Comparison of ENCODE assay signal across 30 cellular contexts in genomic region chr20:43165611-43166010, GRCh38. TPM values are rescaled to one million over a fixed set of nuclear protein-coding genes. Genes with fewer than 3 reads are reported as not detected.
"Had no signal": no experiment of that assay in that cellular context is flagged by ENCODE, and none has a peak within 500 bp of the region (broad histone marks: within the 10 kb centered on the region; RNA-seq: fewer than 3 reads in every experiment).

No MANE protein-coding gene starts in this region.

- H3K4me1 ChIP-seq: pancreas, prostate gland, spleen, suprapubic skin, testis, tibial artery, transverse colon, upper lobe of right lung, uterus had no signal

- DNase-seq: naive thymus-derived CD8-positive, alpha-beta T cell; nephron progenitor cell; nucleus accumbens; pancreas; right cardiac atrium; spleen; stimulated activated CD4-positive, alpha-beta T cell treated with anti-CD3 and anti-CD28 coated beads, Interleukin-12 subunit alpha, Interleukin-12 subunit beta, amount 100 ng/mL, for 4 hours; stimulated activated CD4-positive, alpha-beta T cell treated with anti-CD3 and anti-CD28 coated beads, Interleukin-1b, Interleukin-23, amount 100 ng/mL, for 48 hours; stimulated activated CD4-positive, alpha-beta T cell treated with anti-CD3 and anti-CD28 coated beads, Interleukin-4, amount 100 ng/mL, for 1 hour; stimulated activated CD4-positive, alpha-beta T cell treated with anti-CD3 and anti-CD28 coated beads, Interleukin-4, amount 100 ng/mL, for 4 hours; stimulated activated CD8-positive, alpha-beta memory T cell treated with anti-CD3 and anti-CD28 coated beads, Interleukin-4, amount 100 ng/mL, for 48 hours; stimulated activated naive CD4-positive, alpha-beta T cell; stimulated activated naive CD8-positive, alpha-beta T cell treated with anti-CD3 and anti-CD28 coated beads, Interleukin-15, amount 100 ng/mL, for 72 hours; stimulated activated naive CD8-positive, alpha-beta T cell treated with anti-CD3 and anti-CD28 coated beads, Interleukin-15, Interleukin-2, amounts not matched to agents 100 U/mL and 50 U/mL, for 24 hours; substantia nigra; testis; tibial artery; transverse colon; upper lobe of right lung; uterus had no signal

- H3K9me3 ChIP-seq: neutrophil, pancreas, prostate gland, spleen, suprapubic skin, testis, tibial artery, transverse colon, upper lobe of right lung, uterus had no signal

- H3K27ac ChIP-seq: neutrophil, pancreas, prostate gland, skin epidermis, spleen, suprapubic skin, testis, tibial artery, transverse colon, upper lobe of right lung, uterus had no signal

- ATAC-seq: naive thymus-derived CD8-positive, alpha-beta T cell; natural killer cell treated with Interleukin-12 subunit alpha and Interleukin-12 subunit beta and Interleukin-15 and Interleukin-18, amount 100 ng/mL, for 72 hours; pancreas; right cardiac atrium; stimulated activated memory B cell treated with anti-CD40 and anti-IgM and Interleukin-4, amounts not matched to agents 10 μg/mL and 1 μg/mL and 100 μg/mL, for 72 hours; stimulated activated naive CD8-positive, alpha-beta T cell treated with anti-CD3 and anti-CD28 coated beads, Interleukin-15, amount 100 ng/mL, for 72 hours; stimulated activated naive CD8-positive, alpha-beta T cell treated with anti-CD3 and anti-CD28 coated beads, Interleukin-15, Interleukin-2, amounts not matched to agents 100 U/mL and 50 U/mL, for 24 hours; upper lobe of right lung had no signal

- FAIRE-seq: pancreas had no signal

- H3K27me3 ChIP-seq: neutrophil, pancreas, spleen, suprapubic skin, testis, tibial artery, transverse colon, upper lobe of right lung, uterus had no signal

- H3K4me3 ChIP-seq: pancreas, prostate gland, skin epidermis, smooth muscle cell, spleen, suprapubic skin, testis, tibial artery, transverse colon, upper lobe of right lung, uterus had no signal

- H3K36me3 ChIP-seq: neutrophil, pancreas, prostate gland, spleen, suprapubic skin, tibial artery, transverse colon, upper lobe of right lung, uterus had no signal

- H3K4me2 ChIP-seq: smooth muscle cell had no signal

RNA-seq across cellular contexts. Expression of gene PTPRT, which starts 24.1 kb away (rescaled TPM):
- total RNA-seq: naive thymus-derived CD8-positive, alpha-beta T cell; natural killer cell treated with Interleukin-12 subunit alpha and Interleukin-12 subunit beta and Interleukin-15 and Interleukin-18, amount 100 ng/mL, for 72 hours; osteocyte; pulmonary artery endothelial cell; renal cortical epithelial cell had no signal
- polyA plus RNA-seq: naive thymus-derived CD8-positive, alpha-beta T cell had no signal
